In the genomic region with DNA sequence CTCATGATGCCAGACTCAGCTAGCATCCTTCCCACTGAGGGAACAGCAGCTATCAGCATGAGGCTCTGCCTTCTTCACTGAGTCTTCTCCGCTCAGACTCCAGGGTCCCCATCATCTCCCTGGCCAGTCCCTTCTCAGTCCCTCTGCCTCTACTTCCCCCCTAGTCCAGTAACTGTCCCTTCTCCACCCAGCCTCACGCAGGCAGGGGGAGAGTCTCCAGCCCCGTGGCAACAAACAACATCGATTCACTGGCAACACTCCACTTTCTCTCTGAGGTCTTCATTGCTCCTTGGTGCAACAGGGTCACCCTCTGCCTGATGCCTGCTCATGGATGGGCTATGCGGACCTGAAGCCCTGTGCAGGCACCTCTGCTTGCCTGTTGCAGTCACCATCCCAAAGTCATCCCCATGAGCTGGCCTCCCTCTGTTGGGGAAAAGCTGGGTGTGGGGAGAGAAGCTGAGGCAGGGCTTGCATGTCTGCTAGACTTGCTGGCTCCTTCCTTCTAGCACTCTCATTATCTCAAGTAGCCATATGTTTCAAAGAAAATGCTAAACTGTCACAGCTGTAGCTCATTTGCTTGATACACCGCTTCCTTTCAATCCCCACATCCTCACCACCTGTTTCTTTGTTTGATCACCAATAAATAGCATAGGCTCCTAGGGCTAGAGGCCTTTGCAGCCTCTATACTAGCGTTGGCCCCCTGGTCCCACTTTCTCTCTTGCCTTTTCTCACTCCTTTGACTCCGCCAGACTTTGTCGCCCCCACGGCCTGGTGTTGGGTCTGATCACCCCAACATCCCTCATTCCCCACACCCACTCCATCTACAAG, we compare ENCODE assay signal across 23 cellular contexts. TPM values are rescaled to one million over a fixed set of nuclear protein-coding genes. Genes with fewer than 3 reads are reported as not detected.
A peak's percentile ranks its signal among the peaks of the same experiment; 100 is the strongest.
DNase-seq lines count a peak whose midpoint lies in the region; ATAC-seq, FAIRE-seq and TF ChIP-seq lines count a peak whose summit lies in the region.
"Had no signal": no experiment of that assay in that cellular context is flagged by ENCODE, and none has a peak within 500 bp of the region (broad histone marks: within the 10 kb centered on the region; RNA-seq: fewer than 3 reads in every experiment).

No MANE protein-coding gene starts in this region.

- intact Hi-C loops in Caco-2 (cut with micrococcal nuclease; ENCODE audit: unreplicated experiment): loop anchor here (5.0 kb wide), 1 partner anchor 211 kb away; no protein-coding TSS in a partner anchor
- intact Hi-C loops in GM12878 (cut with micrococcal nuclease; ENCODE audit: unreplicated experiment): no loop called here
- intact Hi-C loops in vagina (cut with DNase I): loop anchor here (5.0 kb wide), 1 partner anchor 201 kb away; no protein-coding TSS in a partner anchor
- intact Hi-C loops in right lobe of liver (cut with DNase I): loop anchor here (2.0 to 5.0 kb wide), 2 partner anchors 106 to 107 kb away; no protein-coding TSS in a partner anchor

- H3K4me2 ChIP-seq in BLaER1 (no peak overlapping the region), GM12878 (ENCODE audit: control insufficient read depth, insufficient read depth) (peak overlapping the region; percentile 32; the same call in 1 of the 2 replicates)

- FAIRE-seq in GM12878 (lab: Jason Lieb, UNC): no peak

- SMC1A ChIA-PET in GM12878 (lab: Charles Lee; ENCODE audit: uncharacterized antibody, unreplicated experiment): interaction anchor here (0.8 to 4.9 kb wide), 4 partner anchors 28 to 115 kb away, joined by 3 to 57 read pairs (median 8); no protein-coding TSS in a partner anchor

- H3K4me1 Mint-ChIP-seq in Caco-2 (ENCODE audit: low read depth, unreplicated experiment): peaks cover 21% of the 10 kb centered on the region

- 73% methylated on average over 10 of the region's 10 CpGs for WGBS in GM12878 (ENCODE audit: insufficient coverage, insufficient replicate concordance, low lambda C conversion rate, missing lambda C conversion rate)
- WGBS in right lobe of liver (ENCODE audit: insufficient coverage, low coverage, low lambda C conversion rate, missing lambda C conversion rate): 86% methylated on average over 7 of the region's 10 CpGs

- H3K4me1 ChIP-seq in BLaER1: peaks cover 27% of the 10 kb centered on the region
- peaks cover 34% of the 10 kb centered on the region for H3K4me1 ChIP-seq in Caco-2
- H3K4me1 ChIP-seq in GM12878 (ENCODE audit: control insufficient read depth, insufficient read depth, low read length): peaks cover 45% of the 10 kb centered on the region
- peaks cover 23% of the 10 kb centered on the region for H3K4me1 ChIP-seq in vagina
- peaks cover 0 to 17% (median 7%) of the 10 kb centered on the region in 4 donors for H3K4me1 ChIP-seq in right lobe of liver

- DNase-seq in Caco-2: no peak
- DNase-seq in NCI-H2171 treated with DMSO at 0.1 percent for 48 hours (lab: John Stamatoyannopoulos, UW): peak; percentile 94
- DNase-seq in GM12878 (ENCODE audit: low read depth, low spot score): no peak
- no peak for DNase-seq in activated T-cell treated with anti-CD3 and anti-CD28 coated beads, Interleukin-2, amount 50 U/mL, for 48 hours
- no peak for DNase-seq in vagina (ENCODE audit: extremely low spot score in 2 of 2)
- no peak for DNase-seq in right lobe of liver
- DNase-seq: activated effector memory CD4-positive, alpha-beta T cell treated with anti-CD3 and anti-CD28 coated beads, Interleukin-2, amount 50 U/mL, for 16 hours; AML-193; aorta; endodermal cell; H9; islet precursor cell; mammary epithelial cell; NCI-H1417 treated with DMSO at 0.1 percent for 48 hours had no signal

- no peak overlapping the region for H3K4me3 Mint-ChIP-seq in Caco-2 (ENCODE audit: unreplicated experiment)
- H3K4me3 Mint-ChIP-seq: endodermal cell; H9; nephron; stimulated activated memory B cell treated with anti-CD40 and anti-IgM and Interleukin-4, amounts not matched to agents 10 μg/mL and 1 μg/mL and 100 μg/mL, for 72 hours had no signal

- no peak for TF ChIP-seq EP300 in GM12878 (IDR thresholded peaks at IDR 0.05; ENCODE audit: borderline replicate concordance in 1 of 2, control insufficient read depth in 1 of 2, low read depth in 2 of 2, low read length in 2 of 2)

- H3K79me2 ChIP-seq in GM12878 (ENCODE audit: control insufficient read depth, insufficient read depth, low read length): peaks cover 3% of the 10 kb centered on the region

- TF ChIP-seq POLR2A in GM12878 (IDR thresholded peaks at IDR 0.05; ENCODE audit: low read depth, low read length) (no peak), vagina (IDR thresholded peaks at IDR 0.05) (no peak), right lobe of liver (IDR thresholded peaks at IDR 0.05) (no peak)

- RAD21 ChIA-PET in GM12878 (lab: Charles Lee; ENCODE audit: unreplicated experiment): interaction anchor here (1.3 to 13.6 kb wide), 4 partner anchors 35 to 216 kb away, joined by 3 to 167 read pairs (median 12); no protein-coding TSS in a partner anchor

- POLR2A ChIA-PET in Caco-2 (lab: Charles Lee): no interaction called here
- POLR2A ChIA-PET in GM12878 (lab: Charles Lee): interaction anchor here (1.0 kb wide), 1 partner anchor 116 kb away, joined by 4 read pairs; no protein-coding TSS in a partner anchor

- 0 out of 2 replicates have a peak overlapping the region, but pooled peaks have one; percentile 18 for H3K4me3 ChIP-seq in BLaER1
- H3K4me3 ChIP-seq in Caco-2 (ENCODE audit: low read depth, low read length): no peak overlapping the region
- H3K4me3 ChIP-seq in GM12878: no peak overlapping the region
- H3K4me3 ChIP-seq in vagina: no peak overlapping the region
- no peak overlapping the region for H3K4me3 ChIP-seq in right lobe of liver
- H3K4me3 ChIP-seq: tibial nerve had no signal

- TF ChIP-seq CTCF in Caco-2 (IDR thresholded peaks at IDR 0.05; ENCODE audit: insufficient read depth in 1 of 2, low read depth in 1 of 2, low read length in 1 of 2, severe bottlenecking in 1 of 2, unreplicated experiment in 1 of 2) (no peak), GM12878 (IDR thresholded peaks at IDR 0.05 in 2 of 3, conservative IDR thresholded peaks at IDR 0.05 in 1 of 3; ENCODE audit: control insufficient read depth in 2 of 3, extremely low read depth in 1 of 3, insufficient read depth in 1 of 3, low read depth in 3 of 3, low read length in 3 of 3) (no peak), vagina (IDR thresholded peaks at IDR 0.05) (no peak), right lobe of liver (IDR thresholded peaks at IDR 0.05) (no peak)

- H3K27me3 ChIP-seq in BLaER1 (no peaks in the 10 kb centered on the region), Caco-2 (replicated peaks; ENCODE audit: control insufficient read depth, insufficient read depth, low read length) (no peaks in the 10 kb centered on the region), GM12878 (replicated peaks in 1 of 2; ENCODE audit: control insufficient read depth in 2 of 2, insufficient read depth in 2 of 2, low read length in 1 of 2) (no peaks in the 10 kb centered on the region), vagina (no peaks in the 10 kb centered on the region), right lobe of liver (no peaks in the 10 kb centered on the region)
- H3K27me3 ChIP-seq: tibial nerve had no signal

- H3K27me3 Mint-ChIP-seq in Caco-2 (ENCODE audit: insufficient read depth, unreplicated experiment): no peaks in the 10 kb centered on the region
- H3K27me3 Mint-ChIP-seq: stimulated activated memory B cell treated with anti-CD40 and anti-IgM and Interleukin-4, amounts not matched to agents 10 μg/mL and 1 μg/mL and 100 μg/mL, for 72 hours had no signal

- CTCF ChIA-PET in Caco-2 (lab: Charles Lee) (interaction anchor here (0.8 to 5.8 kb wide), 2 partner anchors 67 to 106 kb away, joined by 3 to 57 read pairs; no protein-coding TSS in a partner anchor), GM12878 (lab: Yijun Ruan, JAX) (interaction anchor here (0.9 to 13.6 kb wide), 12 partner anchors 11 to 216 kb away, joined by 3 to 209 read pairs (median 5); a partner anchor contains a TSS)

- H3K27ac Mint-ChIP-seq in Caco-2 (ENCODE audit: unreplicated experiment): peak overlapping the region; percentile 60
- H3K27ac Mint-ChIP-seq: endodermal cell; H9; nephron; stimulated activated memory B cell treated with anti-CD40 and anti-IgM and Interleukin-4, amounts not matched to agents 10 μg/mL and 1 μg/mL and 100 μg/mL, for 72 hours had no signal

- no peak for TF ChIP-seq RAD21 in GM12878 (IDR thresholded peaks at IDR 0.05; ENCODE audit: insufficient read depth, low read depth, low read length)

- H3K9me3 ChIP-seq in BLaER1 (peaks cover 29% of the 10 kb centered on the region), Caco-2 (peaks cover 14% of the 10 kb centered on the region), GM12878 (replicated peaks; ENCODE audit: control insufficient read depth, insufficient read depth, low read length) (peaks cover 1% of the 10 kb centered on the region; the same call in 1 of the 3 replicates), vagina (no peaks in the 10 kb centered on the region), right lobe of liver (no peaks in the 10 kb centered on the region)

- H3K9ac ChIP-seq in BLaER1 (no peak overlapping the region), GM12878 (ENCODE audit: control insufficient read depth, insufficient read depth, low read length) (no peak overlapping the region)

- no peak for ATAC-seq in GM12878
- ATAC-seq in right lobe of liver: no peak
- no peak for ATAC-seq in HG02938 (IDR thresholded peaks at IDR 0.05; ENCODE audit: unreplicated experiment)
- ATAC-seq: Panc1; stimulated activated memory B cell treated with anti-CD40 and anti-IgM and Interleukin-4, amounts not matched to agents 10 μg/mL and 1 μg/mL and 100 μg/mL, for 72 hours had no signal

- peaks cover 7% of the 10 kb centered on the region for H3K36me3 ChIP-seq in BLaER1
- no peaks in the 10 kb centered on the region for H3K36me3 ChIP-seq in Caco-2 (ENCODE audit: control insufficient read depth, insufficient read depth, low read length)
- H3K36me3 ChIP-seq in GM12878 (ENCODE audit: control insufficient read depth in 2 of 2, insufficient read depth in 2 of 2, low read length in 1 of 2): no peaks in the 10 kb centered on the region
- no peaks in the 10 kb centered on the region for H3K36me3 ChIP-seq in vagina
- no peaks in the 10 kb centered on the region for H3K36me3 ChIP-seq in right lobe of liver
- H3K36me3 ChIP-seq: tibial nerve had no signal

- peaks cover 30% of the 10 kb centered on the region for H4K20me1 ChIP-seq in BLaER1
- H4K20me1 ChIP-seq in GM12878 (ENCODE audit: control insufficient read depth, insufficient read depth): no peaks in the 10 kb centered on the region

- H2AFZ ChIP-seq in GM12878 (ENCODE audit: control insufficient read depth, low read depth, low read length): no peak overlapping the region; the same call in 1 of the 2 replicates

- BruUV-seq in Caco-2 (replicated peaks; lab: Mats Ljungman, UMichigan) (no TSS peak), GM12878 (replicated peaks; lab: Mats Ljungman, UMichigan) (no TSS peak)

- in situ Hi-C loops in GM12878 (cut with MboI): loop anchor here (5.0 kb wide), 2 partner anchors 101 to 211 kb away; no protein-coding TSS in a partner anchor

- H3K27ac ChIP-seq in BLaER1 (no peak overlapping the region), GM12878 (ENCODE audit: control insufficient read depth, insufficient read depth) (peak overlapping the region; percentile 24; the same call in 1 of the 2 replicates), vagina (no peak overlapping the region), right lobe of liver (no peak overlapping the region)
- H3K27ac ChIP-seq: tibial nerve had no signal

- H3K36me3 Mint-ChIP-seq in Caco-2 (ENCODE audit: insufficient read depth, unreplicated experiment): peaks cover 12% of the 10 kb centered on the region

- peaks cover 17% of the 10 kb centered on the region for H3K9me3 Mint-ChIP-seq in Caco-2 (ENCODE audit: unreplicated experiment)

RNA-seq across cellular contexts. Expression of a gene that starts 4.3 kb away (rescaled TPM):
- total RNA-seq in Caco-2 (2022): 74.1 and 87.4 TPM in 2 replicates
- 63.5 and 77.1 TPM in 2 replicates for total RNA-seq in GM12878 (2013; cell fraction: nucleolus; rRNA removed)
- 34.0 and 36.3 TPM in 2 replicates for total RNA-seq in GM12878 (2014; rRNA removed)
- total RNA-seq in GM12878 (2014; rRNA removed; fragmentation: Illumina TruSeq; extraction: Trizol): 28.5 and 30.3 TPM in 2 replicates
- 62.8 and 64.7 TPM in 2 replicates for total RNA-seq in GM12878 (2021)
- polyA plus RNA-seq in GM12878 (2011; ENCODE audit: low read depth): 6.2 TPM
- 10.6 and 25.8 TPM in 2 replicates for polyA plus RNA-seq in GM12878 (2011; rRNA removed)
- polyA plus RNA-seq in GM12878 (2011; cell fraction: cytosol; rRNA removed): 55.5 and 66.6 TPM in 2 replicates
- 59.8 and 97.2 TPM in 2 replicates for polyA plus RNA-seq in GM12878 (2011; cell fraction: nucleus; rRNA removed)
- 19.5 and 28.5 TPM in 2 replicates for polyA plus RNA-seq in GM12878 (2012)
- 5.5 and 16.4 TPM in 2 replicates for polyA plus RNA-seq in GM12878 (2014; fragmentation: Illumina TruSeq; extraction: Trizol)
- polyA plus RNA-seq in GM12878 (2014; fragmentation: Nextera tagmentation; extraction: Ambion mirVana): 1 to 10 TPM; 1.7 to 2.9 TPM
- polyA plus RNA-seq in GM12878 (2014; rRNA removed): 20.3 and 27.8 TPM in 2 replicates
- 1 to 10 TPM; 6.2 to 7.6 TPM for polyA plus RNA-seq in GM12878 (2016; fragmentation: Nextera tagmentation; extraction: Ambion mirVana)
- 75.9 and 87.4 TPM in 2 replicates for polyA minus RNA-seq in GM12878 (2011; rRNA and poly(A)+ RNA removed)
- polyA minus RNA-seq in GM12878 (2011; cell fraction: cytosol; rRNA and poly(A)+ RNA removed): 45.1 and 50.0 TPM in 2 replicates
- 18.7 and 45.2 TPM in 2 replicates for polyA minus RNA-seq in GM12878 (2011; cell fraction: nucleus; rRNA and poly(A)+ RNA removed)
- total RNA-seq in vagina: 52.5 TPM
- 10 to 100 TPM; 22.7 to 28.8 (median 24.3) TPM for total RNA-seq in right lobe of liver

RNA-seq across cellular contexts. Expression of a gene that starts 30.8 kb away (rescaled TPM):
- total RNA-seq in Caco-2 (2022) (0.52 and 0.97 TPM in 2 replicates), GM12878 (2014; rRNA removed) (0.79 and 1.0 TPM in 2 replicates), GM12878 (2014; rRNA removed; fragmentation: Illumina TruSeq; extraction: Trizol) (0.31 and 0.74 TPM in 2 replicates), GM12878 (2021) (1.0 and 1.3 TPM in 2 replicates), vagina (3.2 TPM), right lobe of liver (under 1 TPM; 0.07 to 0.65 (median 0.19) TPM)
- total RNA-seq in GM12878 (2013; cell fraction: nucleolus; rRNA removed): 2.0 and 2.2 TPM in 2 replicates
- polyA plus RNA-seq in GM12878 (2011; ENCODE audit: low read depth): 0.22 TPM
- polyA plus RNA-seq in GM12878 (2011; rRNA removed) (1.1 and 2.7 TPM in 2 replicates), GM12878 (2014; fragmentation: Illumina TruSeq; extraction: Trizol) (0.73 and 0.87 TPM in 2 replicates), GM12878 (2014; fragmentation: Nextera tagmentation; extraction: Ambion mirVana) (under 1 TPM; 0.45 to 0.46 TPM), GM12878 (2014; rRNA removed) (0.62 and 1.3 TPM in 2 replicates), GM12878 (2016; fragmentation: Nextera tagmentation; extraction: Ambion mirVana) (1 to 10 TPM; 1.4 TPM)
- 3.9 and 4.1 TPM in 2 replicates for polyA plus RNA-seq in GM12878 (2011; cell fraction: cytosol; rRNA removed)
- 3.8 and 3.9 TPM in 2 replicates for polyA plus RNA-seq in GM12878 (2011; cell fraction: nucleus; rRNA removed)
- polyA plus RNA-seq in GM12878 (2012): 0.49 and 0.62 TPM in 2 replicates
- 2.3 and 2.4 TPM in 2 replicates for polyA minus RNA-seq in GM12878 (2011; rRNA and poly(A)+ RNA removed)
- 0.94 and 1.1 TPM in 2 replicates for polyA minus RNA-seq in GM12878 (2011; cell fraction: cytosol; rRNA and poly(A)+ RNA removed)
- polyA minus RNA-seq in GM12878 (2011; cell fraction: nucleus; rRNA and poly(A)+ RNA removed): 1.5 and 3.5 TPM in 2 replicates

RNA-seq across cellular contexts. Expression of a gene that starts 34.2 kb away (rescaled TPM):
- 0.68 and 1.2 TPM in 2 replicates for total RNA-seq in Caco-2 (2022)
- 0.81 TPM in 1 of 2 replicates, not detected in the other for total RNA-seq in GM12878 (2013; cell fraction: nucleolus; rRNA removed)
- 1.2 TPM in 1 of 2 replicates, not detected in the other for total RNA-seq in GM12878 (2014; rRNA removed)
- 0.74 and 0.85 TPM in 2 replicates for total RNA-seq in GM12878 (2014; rRNA removed; fragmentation: Illumina TruSeq; extraction: Trizol)
- total RNA-seq in GM12878 (2021): 0.43 and 0.95 TPM in 2 replicates
- 0.29 TPM for polyA plus RNA-seq in GM12878 (2011; ENCODE audit: low read depth)
- polyA plus RNA-seq in GM12878 (2011; rRNA removed): 1.5 and 1.6 TPM in 2 replicates
- 1.4 and 1.7 TPM in 2 replicates for polyA plus RNA-seq in GM12878 (2011; cell fraction: cytosol; rRNA removed)
- polyA plus RNA-seq in GM12878 (2011; cell fraction: nucleus; rRNA removed): 0.51 and 1.1 TPM in 2 replicates
- 0.16 and 0.56 TPM in 2 replicates for polyA plus RNA-seq in GM12878 (2012)
- polyA plus RNA-seq in GM12878 (2014; fragmentation: Illumina TruSeq; extraction: Trizol): 0.13 TPM in 1 of 2 replicates, not detected in the other
- 1 to 10 TPM in 1 of 2 experiments, under 1 TPM in 1; 0.80 to 1.4 TPM for polyA plus RNA-seq in GM12878 (2014; fragmentation: Nextera tagmentation; extraction: Ambion mirVana)
- 0.35 and 0.81 TPM in 2 replicates for polyA plus RNA-seq in GM12878 (2014; rRNA removed)
- polyA plus RNA-seq in GM12878 (2016; fragmentation: Nextera tagmentation; extraction: Ambion mirVana): under 1 TPM; 0.21 to 0.35 TPM
- polyA minus RNA-seq in GM12878 (2011; rRNA and poly(A)+ RNA removed): 1.7 and 2.6 TPM in 2 replicates
- not detected in 2 replicates for polyA minus RNA-seq in GM12878 (2011; cell fraction: cytosol; rRNA and poly(A)+ RNA removed)
- 2.2 TPM in 1 of 2 replicates, not detected in the other for polyA minus RNA-seq in GM12878 (2011; cell fraction: nucleus; rRNA and poly(A)+ RNA removed)
- not detected for total RNA-seq in vagina
- not detected for total RNA-seq in right lobe of liver
- total RNA-seq: activated CD8-positive, alpha-beta memory T cell treated with anti-CD3 and anti-CD28 coated beads for 36 hours; H9; NCI-H460; SK-MEL-5 had no signal
- polyA plus RNA-seq: aorta, mammary epithelial cell had no signal
